ENCODE assay signal across 13 cellular contexts in the genomic region with DNA sequence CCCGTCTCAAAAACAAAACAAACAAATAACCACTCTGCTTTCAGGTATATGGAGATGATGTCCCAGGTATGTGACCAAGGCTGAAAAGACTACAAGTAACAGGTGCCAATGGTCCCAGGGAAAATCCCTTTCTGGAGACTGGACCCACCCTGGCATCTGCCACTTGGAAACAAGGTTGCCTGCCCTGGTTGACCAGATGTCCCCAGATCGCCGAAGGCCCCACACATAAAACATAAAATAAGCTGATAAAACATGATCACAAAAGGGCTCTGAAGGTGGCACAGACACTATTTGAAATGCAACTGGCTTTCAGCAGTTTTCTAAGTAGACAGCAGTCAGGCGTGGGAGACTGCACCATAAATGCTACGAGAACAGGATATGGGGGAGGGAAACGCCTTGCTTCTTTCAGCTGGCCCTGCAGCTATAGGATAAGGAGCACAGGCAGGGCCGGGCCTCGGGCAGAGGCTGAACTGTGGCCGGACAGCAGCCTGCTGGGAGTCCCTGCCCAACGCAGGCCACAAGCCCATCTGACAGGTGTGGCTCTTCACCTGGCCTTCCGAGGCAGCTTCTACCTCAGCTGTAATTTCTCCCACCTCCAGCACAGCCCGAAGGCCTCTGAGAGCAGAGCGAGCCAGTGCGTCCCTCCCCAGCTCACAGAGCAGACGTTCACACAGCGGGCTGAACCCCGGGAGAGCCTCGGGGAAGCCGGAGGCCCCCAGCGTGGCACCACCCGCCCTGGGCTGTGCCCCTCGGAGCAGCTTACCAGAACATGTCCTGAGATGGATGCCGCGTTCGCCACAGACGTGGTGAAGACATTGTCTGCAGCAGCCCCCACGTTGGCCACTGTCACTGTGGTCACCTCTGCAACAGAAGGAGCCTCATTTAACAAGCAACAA. TPM values are rescaled to one million over a fixed set of nuclear protein-coding genes. Genes with fewer than 3 reads are reported as not detected.
DNase-seq lines count a peak whose midpoint lies in the region; ATAC-seq, FAIRE-seq and TF ChIP-seq lines count a peak whose summit lies in the region.
"Had no signal": no experiment of that assay in that cellular context is flagged by ENCODE, and none has a peak within 500 bp of the region (broad histone marks: within the 10 kb centered on the region; RNA-seq: fewer than 3 reads in every experiment).

No MANE protein-coding gene starts in this region.

- H3K36me3 Mint-ChIP-seq in activated naive CD4-positive, alpha-beta T cell treated with anti-CD3 and anti-CD28 coated beads for 36 hours (ENCODE audit: low read depth) = peaks cover 28% of the 10 kb centered on the region
- peaks cover 49% of the 10 kb centered on the region for H3K36me3 Mint-ChIP-seq in activated CD8-positive, alpha-beta T cell treated with anti-CD3 and anti-CD28 coated beads for 36 hours (ENCODE audit: low read depth)
- H3K36me3 Mint-ChIP-seq: natural killer cell had no signal

- H3K27ac ChIP-seq in testis = peak overlapping the region in 1 of 2 donors; percentile 38

- no peaks in the 10 kb centered on the region for H3K27me3 ChIP-seq in testis

- H3K4me3 Mint-ChIP-seq in activated naive CD4-positive, alpha-beta T cell treated with anti-CD3 and anti-CD28 coated beads for 36 hours = no peak overlapping the region
- H3K4me3 Mint-ChIP-seq in activated CD8-positive, alpha-beta T cell treated with anti-CD3 and anti-CD28 coated beads for 36 hours = peak overlapping the region; percentile 61
- H3K4me3 Mint-ChIP-seq: natural killer cell had no signal

- POLR2A ChIA-PET in activated CD8-positive, alpha-beta T cell treated with anti-CD3 and anti-CD28 coated beads for 36 hours (lab: Charles Lee) = interaction anchor here (1.3 kb wide), 1 partner anchor 115 kb away, joined by 3 read pairs; a partner anchor contains a TSS

- TF ChIP-seq POLR2A in testis (IDR thresholded peaks at IDR 0.05) = no peak

- DNase-seq in activated naive CD4-positive, alpha-beta T cell treated with anti-CD3 and anti-CD28 coated beads for 36 hours = peak; percentile 50
- DNase-seq in activated naive CD4-positive, alpha-beta T cell (lab: John Stamatoyannopoulos, UW) = no peak
- peak; percentile 56 for DNase-seq in activated CD8-positive, alpha-beta T cell treated with anti-CD3 and anti-CD28 coated beads for 36 hours
- DNase-seq in fibroblast of pulmonary artery (ENCODE audit: low read depth) (peak; percentile 37), testis (peak; percentile 75), HTR-8/SVneo (ENCODE audit: insufficient read length, low spot score) (no peak), COLO829 (ENCODE audit: low spot score) (no peak)
- DNase-seq: foreskin fibroblast, natural killer cell, NCI-H1092 treated with DMSO at 0.1 percent for 48 hours, T-helper 9 cell had no signal

- no peaks in the 10 kb centered on the region for H3K9me3 ChIP-seq in testis

- peak overlapping the region; percentile 41 for H3K27ac Mint-ChIP-seq in activated naive CD4-positive, alpha-beta T cell treated with anti-CD3 and anti-CD28 coated beads for 36 hours
- H3K27ac Mint-ChIP-seq in activated CD8-positive, alpha-beta T cell treated with anti-CD3 and anti-CD28 coated beads for 36 hours = peak overlapping the region; percentile 13

- H3K4me3 ChIP-seq in fibroblast of pulmonary artery (replicated peaks; ENCODE audit: low read depth, low read length) = no peak overlapping the region
- no peak overlapping the region for H3K4me3 ChIP-seq in testis

- H3K27me3 Mint-ChIP-seq in activated naive CD4-positive, alpha-beta T cell treated with anti-CD3 and anti-CD28 coated beads for 36 hours (ENCODE audit: low read depth) = no peaks in the 10 kb centered on the region
- no peaks in the 10 kb centered on the region for H3K27me3 Mint-ChIP-seq in activated CD8-positive, alpha-beta T cell treated with anti-CD3 and anti-CD28 coated beads for 36 hours

- H3K9me3 Mint-ChIP-seq in activated naive CD4-positive, alpha-beta T cell treated with anti-CD3 and anti-CD28 coated beads for 36 hours = no peaks in the 10 kb centered on the region
- no peaks in the 10 kb centered on the region for H3K9me3 Mint-ChIP-seq in activated CD8-positive, alpha-beta T cell treated with anti-CD3 and anti-CD28 coated beads for 36 hours
- H3K9me3 Mint-ChIP-seq: natural killer cell had no signal

- TF ChIP-seq CTCF in activated CD8-positive, alpha-beta T cell treated with anti-CD3 and anti-CD28 coated beads for 36 hours (IDR thresholded peaks at IDR 0.05) = no peak
- TF ChIP-seq CTCF in fibroblast of pulmonary artery (IDR thresholded peaks at IDR 0.05; ENCODE audit: low read length, missing control alignments) = no peak
- TF ChIP-seq CTCF in testis (IDR thresholded peaks at IDR 0.05) = no peak

- no peak for FAIRE-seq in HTR-8/SVneo (lab: Jason Lieb, UNC)
- FAIRE-seq: islet of Langerhans had no signal

- 58 to 75% methylated on average over 9 to 27 of the region's 27 CpGs for whole genome bisulfite sequencing in testis, 2 donors

- H3K36me3 ChIP-seq in testis (ENCODE audit: low read depth, missing control alignments) = no peaks in the 10 kb centered on the region

- H3K4me1 ChIP-seq in testis = peaks cover 34% of the 10 kb centered on the region

- CTCF ChIA-PET in activated naive CD4-positive, alpha-beta T cell treated with anti-CD3 and anti-CD28 coated beads for 36 hours (lab: Charles Lee) = interaction anchor here (0.6 to 1.0 kb wide), 3 partner anchors 33 to 37 kb away, joined by 3 read pairs; no protein-coding TSS in a partner anchor
- CTCF ChIA-PET in activated CD8-positive, alpha-beta T cell treated with anti-CD3 and anti-CD28 coated beads for 36 hours (lab: Charles Lee) = interaction anchor here (0.8 to 1.7 kb wide), 5 partner anchors 25 to 57 kb away, joined by 3 to 5 read pairs (median 4); no protein-coding TSS in a partner anchor

- H3K4me1 Mint-ChIP-seq in activated naive CD4-positive, alpha-beta T cell treated with anti-CD3 and anti-CD28 coated beads for 36 hours (ENCODE audit: low read depth) = peaks cover 39% of the 10 kb centered on the region
- H3K4me1 Mint-ChIP-seq in activated CD8-positive, alpha-beta T cell treated with anti-CD3 and anti-CD28 coated beads for 36 hours (ENCODE audit: low read depth) = peaks cover 39% of the 10 kb centered on the region

- intact Hi-C loops in activated naive CD4-positive, alpha-beta T cell treated with anti-CD3 and anti-CD28 coated beads for 36 hours (cut with micrococcal nuclease) = loop anchor here (10.0 kb wide), 1 partner anchor 694 kb away; a partner anchor contains a TSS
- intact Hi-C loops in activated CD8-positive, alpha-beta T cell treated with anti-CD3 and anti-CD28 coated beads for 36 hours (cut with micrococcal nuclease) = no loop called here
- intact Hi-C loops in testis (cut with DNase I; ENCODE audit: low total_unique reads) = no loop called here

- no peak for ATAC-seq in activated CD8-positive, alpha-beta T cell treated with anti-CD3 and anti-CD28 coated beads for 36 hours
- no peak for ATAC-seq in HG02981 (IDR thresholded peaks at IDR 0.05; ENCODE audit: unreplicated experiment)
- ATAC-seq: natural killer cell had no signal

RNA-seq across cellular contexts. Expression of a gene that starts 4.0 kb away (rescaled TPM):
- 10 to 100 TPM; 57.5 to 67.9 TPM for total RNA-seq in activated naive CD4-positive, alpha-beta T cell treated with anti-CD3 and anti-CD28 coated beads for 36 hours
- total RNA-seq in activated CD8-positive, alpha-beta T cell treated with anti-CD3 and anti-CD28 coated beads for 36 hours = 10 to 100 TPM; 59.1 to 59.3 TPM
- total RNA-seq in testis = 100 to 1,000 TPM in 1 of 2 donors, 10 to 100 TPM in 1; 82.5 to 116 TPM
- 47.9 TPM for polyA plus RNA-seq in testis (ENCODE audit: insufficient read depth, low read depth, low replicate concordance)

RNA-seq across cellular contexts. Expression of a gene that starts 4.6 kb away (rescaled TPM):
- 1 to 10 TPM; 5.6 to 6.0 TPM for total RNA-seq in activated naive CD4-positive, alpha-beta T cell treated with anti-CD3 and anti-CD28 coated beads for 36 hours
- 10 to 100 TPM; 10.6 to 12.5 TPM for total RNA-seq in activated CD8-positive, alpha-beta T cell treated with anti-CD3 and anti-CD28 coated beads for 36 hours
- total RNA-seq in testis = 10 to 100 TPM; 72.8 to 74.5 TPM
- polyA plus RNA-seq in testis (ENCODE audit: insufficient read depth, low read depth, low replicate concordance) = 38.9 TPM

RNA-seq across cellular contexts. Expression of a gene that starts 15.0 kb away (rescaled TPM):
- 1 to 10 TPM; 7.1 to 8.1 TPM for total RNA-seq in activated naive CD4-positive, alpha-beta T cell treated with anti-CD3 and anti-CD28 coated beads for 36 hours
- 10 to 100 TPM; 15.0 to 16.7 TPM for total RNA-seq in activated CD8-positive, alpha-beta T cell treated with anti-CD3 and anti-CD28 coated beads for 36 hours
- 10 to 100 TPM; 27.3 to 29.1 TPM for total RNA-seq in testis
- polyA plus RNA-seq in testis (ENCODE audit: insufficient read depth, low read depth, low replicate concordance) = 14.3 TPM

RNA-seq across cellular contexts. Expression of a gene that starts 53.9 kb away (rescaled TPM):
- 1 to 10 TPM; 1.0 to 1.2 TPM for total RNA-seq in activated naive CD4-positive, alpha-beta T cell treated with anti-CD3 and anti-CD28 coated beads for 36 hours
- under 1 TPM; 0.88 to 0.89 TPM for total RNA-seq in activated CD8-positive, alpha-beta T cell treated with anti-CD3 and anti-CD28 coated beads for 36 hours
- total RNA-seq in testis = 1 to 10 TPM; 2.0 to 3.3 TPM
- polyA plus RNA-seq in testis (ENCODE audit: insufficient read depth, low read depth, low replicate concordance) = 1.5 TPM

RNA-seq across cellular contexts. Expression of a gene that starts 56.3 kb away (rescaled TPM):
- 100 to 1,000 TPM; 327 to 360 TPM for total RNA-seq in activated naive CD4-positive, alpha-beta T cell treated with anti-CD3 and anti-CD28 coated beads for 36 hours
- total RNA-seq in activated CD8-positive, alpha-beta T cell treated with anti-CD3 and anti-CD28 coated beads for 36 hours = 100 to 1,000 TPM; 234 to 241 TPM
- 10 to 100 TPM; 84.8 to 88.1 TPM for total RNA-seq in testis
- polyA plus RNA-seq in testis (ENCODE audit: insufficient read depth, low read depth, low replicate concordance) = 86.6 TPM

Comparison
In these comparisons a context has a peak if more than half of its experiments do, and no peak if none do; other contexts are left out.
1. DNase-seq: peak in activated naive CD4-positive, alpha-beta T cell treated with anti-CD3 and anti-CD28 coated beads for 36 hours (single experiment), activated CD8-positive, alpha-beta T cell treated with anti-CD3 and anti-CD28 coated beads for 36 hours (single experiment), fibroblast of pulmonary artery (single experiment) and testis (single experiment); none in activated naive CD4-positive, alpha-beta T cell (0 of 4), HTR-8/SVneo (single experiment) and COLO829 (single experiment).
2. RNA of a gene that starts 4.6 kb away (total RNA-seq): 72.8 to 74.5 TPM in testis; 10.6 to 12.5 TPM in activated CD8-positive, alpha-beta T cell treated with anti-CD3 and anti-CD28 coated beads for 36 hours and 5.6 to 6.0 TPM in activated naive CD4-positive, alpha-beta T cell treated with anti-CD3 and anti-CD28 coated beads for 36 hours; every median in the first group is over 4 times any median in the second.